Comparison of ENCODE assay signal across 17 cellular contexts in genomic region chr11:1156506-1157340, GRCh38. TPM values are rescaled to one million over a fixed set of nuclear protein-coding genes. Genes with fewer than 3 reads are reported as not detected.
"Had no signal": no experiment of that assay in that cellular context is flagged by ENCODE, and none has a peak within 500 bp of the region (broad histone marks: within the 10 kb centered on the region; RNA-seq: fewer than 3 reads in every experiment).

No MANE protein-coding gene starts in this region.

- H3K36me3 ChIP-seq: cardiac muscle cell, gastrocnemius medialis, sigmoid colon had no signal

- H3K27ac ChIP-seq: cardiac muscle cell, epithelial cell of prostate, gastrocnemius medialis, psoas muscle, sigmoid colon had no signal

- H3K4me3 Mint-ChIP-seq: activated naive CD4-positive, alpha-beta T cell treated with anti-CD3 and anti-CD28 coated beads, Interleukin-2, amount 10 ng/mL, durations not matched to agents 7 days and 5 days; naive thymus-derived CD4-positive, alpha-beta T cell; T-helper 1 cell treated with Interleukin-12 subunit alpha and Interleukin-12 subunit beta and Interleukin-4 antibody, amounts not matched to agents 30 μg/mL and 1 μg/mL, for 36 hours had no signal

- H3K27me3 ChIP-seq: cardiac muscle cell had no signal

- DNase-seq: activated CD4-positive, alpha-beta T cell treated with anti-CD3 and anti-CD28 coated beads, Interleukin-2, amount 50 U/mL, for 1 hour; activated naive CD4-positive, alpha-beta T cell treated with anti-CD3 and anti-CD28 coated beads, Interleukin-2, amount 10 ng/mL, durations not matched to agents 7 days and 5 days; cortex of kidney; effector memory CD4-positive, alpha-beta T cell; midbrain; naive thymus-derived CD4-positive, alpha-beta T cell; nucleus accumbens; psoas muscle; sigmoid colon; stimulated activated CD4-positive, alpha-beta T cell treated with anti-CD3 and anti-CD28 coated beads, Interleukin-12 subunit alpha, Interleukin-12 subunit beta, amount 100 ng/mL, for 4 hours; stimulated activated naive CD8-positive, alpha-beta T cell treated with anti-CD3 and anti-CD28 coated beads, Interleukin-15, Interleukin-2, amounts not matched to agents 100 U/mL and 50 U/mL, for 24 hours had no signal

- H3K4me1 ChIP-seq: gastrocnemius medialis, psoas muscle, sigmoid colon had no signal

- ATAC-seq: gastrocnemius medialis; naive thymus-derived CD4-positive, alpha-beta T cell; psoas muscle; stimulated activated naive CD8-positive, alpha-beta T cell treated with anti-CD3 and anti-CD28 coated beads, Interleukin-15, Interleukin-2, amounts not matched to agents 100 U/mL and 50 U/mL, for 24 hours had no signal

- H3K27ac Mint-ChIP-seq: activated naive CD4-positive, alpha-beta T cell treated with anti-CD3 and anti-CD28 coated beads, Interleukin-2, amount 10 ng/mL, durations not matched to agents 7 days and 5 days; naive thymus-derived CD4-positive, alpha-beta T cell; T-helper 1 cell treated with Interleukin-12 subunit alpha and Interleukin-12 subunit beta and Interleukin-4 antibody, amounts not matched to agents 30 μg/mL and 1 μg/mL, for 36 hours had no signal

- H3K36me3 Mint-ChIP-seq: activated naive CD4-positive, alpha-beta T cell treated with anti-CD3 and anti-CD28 coated beads, Interleukin-2, amount 10 ng/mL, durations not matched to agents 7 days and 5 days; naive thymus-derived CD4-positive, alpha-beta T cell had no signal

- H3K9me3 ChIP-seq: gastrocnemius medialis, psoas muscle, sigmoid colon had no signal

- H3K4me3 ChIP-seq: cardiac muscle cell, gastrocnemius medialis, psoas muscle, sigmoid colon had no signal

- H3K27me3 Mint-ChIP-seq: naive thymus-derived CD4-positive, alpha-beta T cell had no signal

- H3K4me1 Mint-ChIP-seq: activated naive CD4-positive, alpha-beta T cell treated with anti-CD3 and anti-CD28 coated beads, Interleukin-2, amount 10 ng/mL, durations not matched to agents 7 days and 5 days; naive thymus-derived CD4-positive, alpha-beta T cell had no signal

RNA-seq across cellular contexts. Expression of gene MUC5AC, which starts 1.0 kb away (rescaled TPM):
- total RNA-seq: cardiac muscle cell; gastrocnemius medialis; kidney epithelial cell; naive thymus-derived CD4-positive, alpha-beta T cell; ureter had no signal
